ENCODE assay signal across 8 cellular contexts in genomic region chr11:62678433-62678769, GRCh38. TPM values are rescaled to one million over a fixed set of nuclear protein-coding genes. Genes with fewer than 3 reads are reported as not detected.
DNase-seq lines count a peak whose midpoint lies in the region; ATAC-seq, FAIRE-seq and TF ChIP-seq lines count a peak whose summit lies in the region.

No MANE protein-coding gene starts in this region.

- H3K36me3 ChIP-seq in CD8-positive, alpha-beta T cell (ENCODE audit: insufficient read depth, low read length), result peaks cover 6% of the 10 kb centered on the region
- H3K36me3 ChIP-seq in MM.1S (replicated peaks; ENCODE audit: insufficient read depth, low read length) (no peaks in the 10 kb centered on the region; the same call in none of the 2 replicates), neuron (ENCODE audit: insufficient read depth, low read length) (peaks cover 26% of the 10 kb centered on the region)

- no peak for DNase-seq in CD8-positive, alpha-beta T cell
- no peak for DNase-seq in MM.1S
- no peak for DNase-seq in effector memory CD8-positive, alpha-beta T cell
- no peak for DNase-seq in NCI-H510A (lab: John Stamatoyannopoulos, UW)
- no peak for DNase-seq in D721Med (ENCODE audit: insufficient read length, low spot score)
- no peak for DNase-seq in cortex of kidney (lab: John Stamatoyannopoulos, UW)

- H3F3A ChIP-seq in MM.1S (ENCODE audit: insufficient read depth, low read length), result peaks cover 10% of the 10 kb centered on the region; the same call in 1 of the 2 replicates

- H3K4me1 ChIP-seq in CD8-positive, alpha-beta T cell (ENCODE audit: insufficient read depth, low read length), result peaks cover 26% of the 10 kb centered on the region
- H3K4me1 ChIP-seq in MM.1S (ENCODE audit: low read length) (peaks cover 10% of the 10 kb centered on the region; the same call in 1 of the 2 replicates), neuron (ENCODE audit: insufficient read depth, low read length) (peaks cover 22% of the 10 kb centered on the region)

- intact Hi-C loops in CD8-positive, alpha-beta T cell (cut with DNase I, micrococcal nuclease), result loop anchor here (1.0 to 2.0 kb wide), 3 partner anchors 28 to 56 kb away; partner anchors contain the start of gene TTC9C (in 1 of the 2)

- H3K27ac ChIP-seq in CD8-positive, alpha-beta T cell (ENCODE audit: low read depth, low read length), result peak overlapping the region; percentile 87
- H3K27ac ChIP-seq in MM.1S (ENCODE audit: low read length), result peak overlapping the region; percentile 47; the same call in 1 of the 2 replicates

- CTCF ChIA-PET in CD8-positive, alpha-beta T cell (lab: Charles Lee), result interaction anchor here (1.1 kb wide), 1 partner anchor 37 kb away, joined by 4 read pairs; no protein-coding TSS in a partner anchor

- H3K9me3 ChIP-seq in CD8-positive, alpha-beta T cell (ENCODE audit: low read length), result no peaks in the 10 kb centered on the region
- H3K9me3 ChIP-seq in MM.1S (replicated peaks; ENCODE audit: insufficient read depth, low read length) (no peaks in the 10 kb centered on the region), neuron (ENCODE audit: low read length) (no peaks in the 10 kb centered on the region)

- no peak for FAIRE-seq in D721Med (lab: Jason Lieb, UNC)

- H3K4me3 Mint-ChIP-seq in CD8-positive, alpha-beta T cell, result peak overlapping the region; percentile 90
- peak overlapping the region; percentile 86 to 87 for H3K4me3 Mint-ChIP-seq in effector memory CD8-positive, alpha-beta T cell

- peak overlapping the region; percentile 90 for H3K9ac ChIP-seq in MM.1S (ENCODE audit: low read length)

- peaks cover 44% of the 10 kb centered on the region for H3K4me1 Mint-ChIP-seq in CD8-positive, alpha-beta T cell (ENCODE audit: low read depth)
- peaks cover 25 to 28% of the 10 kb centered on the region in 2 donors for H3K4me1 Mint-ChIP-seq in effector memory CD8-positive, alpha-beta T cell (ENCODE audit: low read depth in 2 of 2)

- H4K20me1 ChIP-seq in MM.1S (ENCODE audit: insufficient read depth, low read length), result no peaks in the 10 kb centered on the region

- peaks cover 44% of the 10 kb centered on the region for H3K79me2 ChIP-seq in MM.1S (ENCODE audit: low read length)

- peak overlapping the region; percentile 93 for H3K27ac Mint-ChIP-seq in CD8-positive, alpha-beta T cell
- peak overlapping the region; percentile 98 to 99 for H3K27ac Mint-ChIP-seq in effector memory CD8-positive, alpha-beta T cell

- peak overlapping the region; percentile 100 for H3K4me3 ChIP-seq in CD8-positive, alpha-beta T cell (ENCODE audit: low read depth, low read length)
- H3K4me3 ChIP-seq in MM.1S (ENCODE audit: low read length) (peak overlapping the region; percentile 98), neuron (ENCODE audit: low read length) (peak overlapping the region; percentile 79)

- no peak for ATAC-seq in CD8-positive, alpha-beta T cell
- no peak for ATAC-seq in effector memory CD8-positive, alpha-beta T cell (replicated peaks)
- no peak for ATAC-seq in GM19324 (IDR thresholded peaks at IDR 0.05; ENCODE audit: low FRiP score, unreplicated experiment)

- TF ChIP-seq CTCF in CD8-positive, alpha-beta T cell (IDR thresholded peaks at IDR 0.05), result no peak
- no peak for TF ChIP-seq CTCF in MM.1S (IDR thresholded peaks at IDR 0.05; ENCODE audit: low read length)
- TF ChIP-seq CTCF in D721Med (IDR thresholded peaks at IDR 0.05; ENCODE audit: insufficient read depth, missing control alignments), result no peak

- H2AFZ ChIP-seq in MM.1S (ENCODE audit: low read length) (peak overlapping the region; percentile 97), neuron (ENCODE audit: low read depth, low read length) (no peak overlapping the region)

- POLR2A ChIA-PET in CD8-positive, alpha-beta T cell (lab: Charles Lee), result interaction anchor here (0.9 to 3.1 kb wide), 3 partner anchors 12 to 87 kb away, joined by 3 to 21 read pairs (median 18); partner anchors contain the start of genes C11orf98, CSKMT, MTA2 and TUT1

- H3K36me3 Mint-ChIP-seq in CD8-positive, alpha-beta T cell, result peaks cover 41% of the 10 kb centered on the region
- peaks cover 43% of the 10 kb centered on the region for H3K36me3 Mint-ChIP-seq in effector memory CD8-positive, alpha-beta T cell (ENCODE audit: insufficient read depth)

- H3K9me2 ChIP-seq in MM.1S (replicated peaks; ENCODE audit: insufficient read depth, low read length), result no peaks in the 10 kb centered on the region

- H3K9me3 Mint-ChIP-seq in CD8-positive, alpha-beta T cell, result no peaks in the 10 kb centered on the region
- no peaks in the 10 kb centered on the region for H3K9me3 Mint-ChIP-seq in effector memory CD8-positive, alpha-beta T cell

- no peaks in the 10 kb centered on the region for H3K27me3 Mint-ChIP-seq in CD8-positive, alpha-beta T cell (ENCODE audit: low read depth)
- H3K27me3 Mint-ChIP-seq in effector memory CD8-positive, alpha-beta T cell, result no peaks in the 10 kb centered on the region

- H3K4me2 ChIP-seq in MM.1S (ENCODE audit: low read depth, low read length), result peak overlapping the region; percentile 93

- H3K27me3 ChIP-seq in CD8-positive, alpha-beta T cell (ENCODE audit: insufficient read depth, low read length), result no peaks in the 10 kb centered on the region
- H3K27me3 ChIP-seq in MM.1S (replicated peaks; ENCODE audit: insufficient read depth, low read length) (no peaks in the 10 kb centered on the region), neuron (ENCODE audit: insufficient read depth, low read length) (no peaks in the 10 kb centered on the region)

RNA-seq across cellular contexts. Expression of gene UBXN1, which starts 0.5 kb away (rescaled TPM):
- 100 to 1,000 TPM; 232 to 242 TPM for total RNA-seq in CD8-positive, alpha-beta T cell

RNA-seq across cellular contexts. Expression of gene LBHD1, which starts 6.3 kb away (rescaled TPM):
- 10 to 100 TPM; 14.5 to 14.6 TPM for total RNA-seq in CD8-positive, alpha-beta T cell

RNA-seq across cellular contexts. Expression of gene UQCC3, which starts 6.9 kb away (rescaled TPM):
- 1 to 10 TPM; 1.1 to 1.7 TPM for total RNA-seq in CD8-positive, alpha-beta T cell

RNA-seq across cellular contexts. Expression of gene LRRN4CL, which starts 10.9 kb away (rescaled TPM):
- total RNA-seq in CD8-positive, alpha-beta T cell, result not detected

RNA-seq across cellular contexts. Expression of gene CSKMT, which starts 13.3 kb away (rescaled TPM):
- 10 to 100 TPM; 25.4 to 25.7 TPM for total RNA-seq in CD8-positive, alpha-beta T cell
